Comparison of ENCODE assay signal across 8 cellular contexts in the genomic region with DNA sequence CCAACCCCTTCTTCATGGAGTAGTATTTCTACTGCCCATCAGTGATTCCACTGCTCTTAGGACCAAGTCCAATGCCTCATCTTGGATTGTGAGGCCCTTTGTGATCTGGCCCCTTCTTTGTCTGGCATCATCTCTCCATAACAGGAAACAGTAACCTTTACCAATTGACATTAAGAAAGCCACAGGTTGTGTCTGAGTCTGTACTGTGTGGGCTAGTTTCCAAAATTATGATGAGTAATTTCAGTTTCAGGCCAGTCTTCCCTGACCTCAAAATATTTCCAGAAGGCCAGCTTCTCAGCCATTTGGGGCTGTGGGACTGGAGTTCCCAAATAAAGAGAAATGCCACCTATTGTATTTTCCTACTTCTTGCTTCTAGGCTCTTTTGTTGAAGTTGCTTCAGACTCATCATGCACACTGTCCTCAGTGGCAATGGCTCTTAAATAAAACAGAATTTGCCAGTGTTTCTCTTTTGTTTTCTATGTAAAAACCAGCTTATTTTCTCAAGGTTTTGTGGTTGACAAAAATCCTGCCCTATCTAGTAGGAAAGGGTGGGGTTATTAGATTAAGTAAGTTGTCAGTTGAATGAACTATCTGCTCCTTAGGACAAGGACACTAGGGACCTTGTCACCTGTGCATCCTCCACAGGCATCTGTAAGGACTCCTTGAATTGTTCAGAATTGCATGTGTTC. TPM values are rescaled to one million over a fixed set of nuclear protein-coding genes. Genes with fewer than 3 reads are reported as not detected.
DNase-seq lines count a peak whose midpoint lies in the region; ATAC-seq and TF ChIP-seq lines count a peak whose summit lies in the region.

No MANE protein-coding gene starts in this region.

- ATAC-seq in CD4-positive, CD25-positive, alpha-beta regulatory T cell (ENCODE audit: low read depth in 2 of 2) = peak; percentile 50 to 51
- peak; percentile 66 for ATAC-seq in GM19043 (IDR thresholded peaks at IDR 0.05; ENCODE audit: low read depth, unreplicated experiment)
- peak; percentile 74 for ATAC-seq in HG03280 (IDR thresholded peaks at IDR 0.05; ENCODE audit: unreplicated experiment)

- peaks cover 7% of the 10 kb centered on the region for H3K4me1 ChIP-seq in CD4-positive, CD25-positive, alpha-beta regulatory T cell (ENCODE audit: control insufficient read depth, insufficient read depth, low read length, poor library complexity, severe bottlenecking)
- H3K4me1 ChIP-seq in ascending aorta = peaks cover 8 to 9% of the 10 kb centered on the region in 2 donors

- DNase-seq in CD4-positive, CD25-positive, alpha-beta regulatory T cell = peak in 1 of 3 donors; percentile 27
- DNase-seq in ascending aorta (ENCODE audit: low spot score in 2 of 2) = no peak
- DNase-seq in T-helper 9 cell = no peak
- DNase-seq in immature natural killer cell = no peak
- DNase-seq in iPS-NIHi7 (ENCODE audit: extremely low spot score) = no peak
- no peak for DNase-seq in DMS53 (lab: John Stamatoyannopoulos, UW)

- no peak overlapping the region for H3K4me3 ChIP-seq in CD4-positive, CD25-positive, alpha-beta regulatory T cell (ENCODE audit: low read depth, low read length)
- no peak overlapping the region for H3K4me3 ChIP-seq in ascending aorta

- no peak for TF ChIP-seq CTCF in ascending aorta (IDR thresholded peaks at IDR 0.05)

- no peak overlapping the region for H3K4me3 Mint-ChIP-seq in CD4-positive, CD25-positive, alpha-beta regulatory T cell
- H3K4me3 Mint-ChIP-seq in immature natural killer cell = no peak overlapping the region

- H3K9me3 ChIP-seq in CD4-positive, CD25-positive, alpha-beta regulatory T cell (ENCODE audit: control insufficient read depth in 2 of 2, low read length in 2 of 2) = no peaks in the 10 kb centered on the region
- no peaks in the 10 kb centered on the region for H3K9me3 ChIP-seq in ascending aorta

- peak overlapping the region; percentile 29 to 82 (median 70) for H3K27ac Mint-ChIP-seq in CD4-positive, CD25-positive, alpha-beta regulatory T cell
- H3K27ac Mint-ChIP-seq in immature natural killer cell = peak overlapping the region in 2 of 6 donors; percentile 0 to 41

- H3K27ac ChIP-seq in CD4-positive, CD25-positive, alpha-beta regulatory T cell (ENCODE audit: insufficient read depth, low read length, poor library complexity, severe bottlenecking) = no peak overlapping the region
- H3K27ac ChIP-seq in ascending aorta = peak overlapping the region; percentile 48 to 59

- H3K27me3 ChIP-seq in CD4-positive, CD25-positive, alpha-beta regulatory T cell (ENCODE audit: control insufficient read depth, insufficient read depth, low read length) = no peaks in the 10 kb centered on the region
- H3K27me3 ChIP-seq in ascending aorta = no peaks in the 10 kb centered on the region

- H3K9me3 Mint-ChIP-seq in CD4-positive, CD25-positive, alpha-beta regulatory T cell = no peaks in the 10 kb centered on the region
- H3K9me3 Mint-ChIP-seq in immature natural killer cell = no peaks in the 10 kb centered on the region

- intact Hi-C loops in ascending aorta (cut with DNase I) = no loop called here

- no peaks in the 10 kb centered on the region for H3K27me3 Mint-ChIP-seq in CD4-positive, CD25-positive, alpha-beta regulatory T cell
- peaks cover 0 to 2% (median 0%) of the 10 kb centered on the region in 3 donors for H3K27me3 Mint-ChIP-seq in immature natural killer cell (ENCODE audit: low read depth in 3 of 3)

- no peaks in the 10 kb centered on the region for H3K36me3 ChIP-seq in CD4-positive, CD25-positive, alpha-beta regulatory T cell (ENCODE audit: control insufficient read depth, insufficient read depth, low read length)
- no peaks in the 10 kb centered on the region for H3K36me3 ChIP-seq in ascending aorta

- peaks cover 10% of the 10 kb centered on the region for H3K36me3 Mint-ChIP-seq in CD4-positive, CD25-positive, alpha-beta regulatory T cell
- H3K36me3 Mint-ChIP-seq in immature natural killer cell = peaks cover 0 to 9% (median 0%) of the 10 kb centered on the region in 3 donors

- H3K4me1 Mint-ChIP-seq in CD4-positive, CD25-positive, alpha-beta regulatory T cell = peaks cover 4 to 17% (median 12%) of the 10 kb centered on the region in 4 donors
- H3K4me1 Mint-ChIP-seq in immature natural killer cell = peaks cover 14% of the 10 kb centered on the region in 2 donors

RNA-seq across cellular contexts. Expression of gene ACKR4, which starts 47.0 kb away (rescaled TPM):
- total RNA-seq in CD4-positive, CD25-positive, alpha-beta regulatory T cell = 0.27 TPM
- under 1 TPM in 2 of 4 donors, not detected in 2; 0.11 to 0.16 TPM for polyA plus RNA-seq in CD4-positive, CD25-positive, alpha-beta regulatory T cell
- total RNA-seq in ascending aorta = 12.8 TPM
- under 1 TPM in 2 of 3 donors, not detected in 1; 0.10 to 0.12 TPM for polyA plus RNA-seq in immature natural killer cell

Comparison
In these comparisons a context has a peak if more than half of its experiments do, and no peak if none do; other contexts are left out.
1. RNA of gene ACKR4, which starts 47.0 kb away (total RNA-seq): 12.8 TPM in ascending aorta (single experiment); 0.27 TPM in CD4-positive, CD25-positive, alpha-beta regulatory T cell (single experiment); every median in the first group is over 10 times any median in the second.
2. Peak in every context shown above with its lines, with median percentiles within 50 percentile points of each other: ATAC-seq.